Comparison of ENCODE assay signal across 1 cellular context in the genomic region with DNA sequence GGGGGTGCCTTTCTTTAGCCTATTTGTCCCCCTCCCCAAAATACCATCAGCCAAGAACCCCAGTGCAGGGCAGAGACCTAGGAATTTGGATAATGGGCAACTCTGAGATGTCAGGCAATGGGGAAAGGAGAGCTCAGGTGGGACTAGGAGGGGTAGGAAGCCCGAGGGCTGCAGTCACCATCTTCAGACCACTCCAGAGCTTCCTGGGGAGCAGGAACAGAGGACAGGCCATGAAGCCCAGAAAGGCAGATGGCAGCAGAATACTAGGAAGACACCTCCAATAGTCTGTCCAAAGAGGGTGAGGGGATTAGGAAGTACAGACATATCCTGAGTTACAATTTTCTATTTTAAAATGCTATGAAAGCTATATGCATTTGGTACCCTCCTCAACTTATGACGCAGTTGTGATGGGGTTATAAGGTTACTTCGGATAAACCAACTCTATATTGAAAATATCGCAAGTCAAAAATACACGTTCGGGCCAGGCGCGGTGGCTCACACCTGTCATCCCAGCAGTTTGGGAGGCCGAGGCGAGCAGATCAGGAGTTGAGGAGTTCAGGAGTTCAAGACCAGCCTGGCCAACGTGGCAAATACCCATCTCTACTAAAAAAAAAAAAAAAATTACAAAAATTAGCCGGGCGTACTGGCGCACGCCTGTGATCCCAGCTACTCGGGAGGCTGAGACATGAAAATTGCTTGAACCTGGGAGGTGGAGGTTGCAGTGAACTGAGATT.
TF ChIP-seq lines count a peak whose summit lies in the region.

No MANE protein-coding gene starts in this region.

TF ChIP-seq in IMR-90, 13 proteins besides CTCF, POLR2A, EP300 and RAD21 (continued from another document):
- TF ChIP-seq, protein P1, sequence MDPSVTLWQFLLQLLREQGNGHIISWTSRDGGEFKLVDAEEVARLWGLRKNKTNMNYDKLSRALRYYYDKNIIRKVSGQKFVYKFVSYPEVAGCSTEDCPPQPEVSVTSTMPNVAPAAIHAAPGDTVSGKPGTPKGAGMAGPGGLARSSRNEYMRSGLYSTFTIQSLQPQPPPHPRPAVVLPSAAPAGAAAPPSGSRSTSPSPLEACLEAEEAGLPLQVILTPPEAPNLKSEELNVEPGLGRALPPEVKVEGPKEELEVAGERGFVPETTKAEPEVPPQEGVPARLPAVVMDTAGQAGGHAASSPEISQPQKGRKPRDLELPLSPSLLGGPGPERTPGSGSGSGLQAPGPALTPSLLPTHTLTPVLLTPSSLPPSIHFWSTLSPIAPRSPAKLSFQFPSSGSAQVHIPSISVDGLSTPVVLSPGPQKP (IDR thresholded peaks at IDR 0.05; ENCODE audit: borderline replicate concordance, low read depth, low read length): no peak
- TF ChIP-seq, protein P2, sequence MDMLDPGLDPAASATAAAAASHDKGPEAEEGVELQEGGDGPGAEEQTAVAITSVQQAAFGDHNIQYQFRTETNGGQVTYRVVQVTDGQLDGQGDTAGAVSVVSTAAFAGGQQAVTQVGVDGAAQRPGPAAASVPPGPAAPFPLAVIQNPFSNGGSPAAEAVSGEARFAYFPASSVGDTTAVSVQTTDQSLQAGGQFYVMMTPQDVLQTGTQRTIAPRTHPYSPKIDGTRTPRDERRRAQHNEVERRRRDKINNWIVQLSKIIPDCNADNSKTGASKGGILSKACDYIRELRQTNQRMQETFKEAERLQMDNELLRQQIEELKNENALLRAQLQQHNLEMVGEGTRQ (IDR thresholded peaks at IDR 0.05; ENCODE audit: low read depth, low read length): no peak
- TF ChIP-seq FOS (IDR thresholded peaks at IDR 0.05; ENCODE audit: low read depth, low read length) (no peak), MXI1 (IDR thresholded peaks at IDR 0.05; ENCODE audit: borderline replicate concordance, low read depth, low read length) (no peak)
TF ChIP-seq in IMR-90: peak in this region for 0.
